ENCODE assay signal across 2 cellular contexts in genomic region chr18:8994603-8995002, GRCh38.
TF ChIP-seq lines count a peak whose summit lies in the region.

No MANE protein-coding gene starts in this region.

TF ChIP-seq in K562, 482 proteins besides CTCF, POLR2A, EP300 and RAD21 (continued from another document and continues in another):
- TF ChIP-seq MXD1 (CRISPR knock-in tag; IDR thresholded peaks at IDR 0.05; ENCODE audit: borderline replicate concordance, poor library complexity, severe bottlenecking) (no peak), RBM22 (IDR thresholded peaks at IDR 0.05; ENCODE audit: low read depth, low read length, poor library complexity, severe bottlenecking) (no peak), CC2D1A (IDR thresholded peaks at IDR 0.05) (no peak), JUNB (CRISPR knock-in tag; conservative IDR thresholded peaks at IDR 0.05) (peak; percentile 55; the same call in 1 of the 2 replicates), CXXC5 (CRISPR knock-in tag; IDR thresholded peaks at IDR 0.05) (no peak), ZNF41 (CRISPR knock-in tag; conservative IDR thresholded peaks at IDR 0.05) (no peak), ZBTB49 (CRISPR knock-in tag; IDR thresholded peaks at IDR 0.05; ENCODE audit: borderline replicate concordance) (no peak), ZNF175 (CRISPR knock-in tag; IDR thresholded peaks at IDR 0.05; ENCODE audit: low read depth) (peak; percentile 44; the same call in 1 of the 2 replicates), ZC3H8 (IDR thresholded peaks at IDR 0.05) (no peak), JUND (IDR thresholded peaks at IDR 0.05; ENCODE audit: borderline replicate concordance, low read depth, low read length) (peak; percentile 95), JUND (tag; IDR thresholded peaks at IDR 0.05; ENCODE audit: borderline replicate concordance, low read depth, low read length) (peak; percentile 95), GATAD2A (IDR thresholded peaks at IDR 0.05) (0 out of 2 replicates have a peak, but pooled peaks have one; percentile 43), TGIF2 (CRISPR knock-in tag; IDR thresholded peaks at IDR 0.05) (no peak), PREB (CRISPR knock-in tag; IDR thresholded peaks at IDR 0.05) (no peak), NR1H2 (CRISPR knock-in tag; IDR thresholded peaks at IDR 0.05) (no peak), HMBOX1 (IDR thresholded peaks at IDR 0.05) (peak; percentile 88), ELF1 (tag; IDR thresholded peaks at IDR 0.05) (0 out of 2 replicates have a peak, but pooled peaks have one; percentile 49), ZNF740 (CRISPR knock-in tag; IDR thresholded peaks at IDR 0.05) (no peak), ZNF740 (tag; IDR thresholded peaks at IDR 0.05) (no peak), CTBP1 (IDR thresholded peaks at IDR 0.05; ENCODE audit: borderline replicate concordance) (peak; percentile 87), TFE3 (CRISPR knock-in tag; IDR thresholded peaks at IDR 0.05) (no peak), CHD1 (IDR thresholded peaks at IDR 0.05; ENCODE audit: low read length) (no peak), POLR2AphosphoS2 (IDR thresholded peaks at IDR 0.05; ENCODE audit: low read length) (no peak)

TF ChIP-seq in WTC11, 78 proteins besides CTCF, POLR2A, EP300 and RAD21 (continued from another document):
- TF ChIP-seq PRDM15 (CRISPR knock-in tag; IDR thresholded peaks at IDR 0.05) = no peak
- no peak for TF ChIP-seq ZNF532 (CRISPR knock-in tag; IDR thresholded peaks at IDR 0.05; ENCODE audit: borderline replicate concordance)
- no peak for TF ChIP-seq AR (CRISPR knock-in tag; IDR thresholded peaks at IDR 0.05)
- TF ChIP-seq ZBTB21 (CRISPR knock-in tag; IDR thresholded peaks at IDR 0.05; ENCODE audit: borderline replicate concordance) = no peak
- no peak for TF ChIP-seq PRRX2 (CRISPR knock-in tag; IDR thresholded peaks at IDR 0.05)
- TF ChIP-seq HMGA2 (CRISPR knock-in tag; IDR thresholded peaks at IDR 0.05) = no peak
- TF ChIP-seq OVOL2 (CRISPR knock-in tag; IDR thresholded peaks at IDR 0.05; ENCODE audit: borderline replicate concordance) = no peak
- TF ChIP-seq TCF7 (CRISPR knock-in tag; IDR thresholded peaks at IDR 0.05; ENCODE audit: low read depth) = no peak
- TF ChIP-seq ZNF317 (CRISPR knock-in tag; IDR thresholded peaks at IDR 0.05; ENCODE audit: borderline replicate concordance, low read depth) = no peak
- no peak for TF ChIP-seq ZNF512 (CRISPR knock-in tag; IDR thresholded peaks at IDR 0.05; ENCODE audit: borderline replicate concordance)
- TF ChIP-seq ESRRA (CRISPR knock-in tag; IDR thresholded peaks at IDR 0.05; ENCODE audit: borderline replicate concordance) = no peak
- no peak for TF ChIP-seq FOXP4 (CRISPR knock-in tag; IDR thresholded peaks at IDR 0.05)
- TF ChIP-seq SMAD3 (CRISPR knock-in tag; IDR thresholded peaks at IDR 0.05; ENCODE audit: borderline replicate concordance) = no peak
- TF ChIP-seq IRF1 (CRISPR knock-in tag; IDR thresholded peaks at IDR 0.05) = no peak
- no peak for TF ChIP-seq ATF2 (CRISPR knock-in tag; IDR thresholded peaks at IDR 0.05; ENCODE audit: borderline replicate concordance, low read depth)
